In genomic region chr6:6546318-6547110, GRCh38 we compare ENCODE assay signal across 9 cellular contexts. TPM values are rescaled to one million over a fixed set of nuclear protein-coding genes. Genes with fewer than 3 reads are reported as not detected.
DNase-seq lines count a peak whose midpoint lies in the region; ATAC-seq and TF ChIP-seq lines count a peak whose summit lies in the region.
"Had no signal": no experiment of that assay in that cellular context is flagged by ENCODE, and none has a peak within 500 bp of the region (broad histone marks: within the 10 kb centered on the region; RNA-seq: fewer than 3 reads in every experiment).

No MANE protein-coding gene starts in this region.

- POLR2A ChIA-PET in activated B cell treated with CpG ODN at 0.5 μM for 24 hours (lab: Charles Lee), result interaction anchor here (0.6 to 1.8 kb wide), 7 partner anchors 40 to 538 kb away, joined by 3 to 7 read pairs (median 4); partner anchors contain the start of gene LY86

- ATAC-seq in HG03575 (IDR thresholded peaks at IDR 0.05; ENCODE audit: extremely low read depth, insufficient number of reproducible peaks, low FRiP score, unreplicated experiment) (peak; percentile 10), activated B cell treated with CpG ODN at 0.5 μM for 24 hours (ENCODE audit: low read depth) (peak; percentile 51), memory B cell (ENCODE audit: low read depth) (peak; percentile 53)

- H3K4me1 ChIP-seq in ectodermal cell (ENCODE audit: control insufficient read depth, insufficient read depth, low read length), result no peaks in the 10 kb centered on the region

- H3K27me3 Mint-ChIP-seq in activated B cell treated with CpG ODN at 0.5 μM for 24 hours (peaks cover 32% of the 10 kb centered on the region), memory B cell (peaks cover 16% of the 10 kb centered on the region)

- intact Hi-C loops in activated B cell treated with CpG ODN at 0.5 μM for 24 hours (cut with micrococcal nuclease), result loop anchor here (1.0 to 2.0 kb wide), 11 partner anchors 52 to 1403 kb away; no protein-coding TSS in a partner anchor

- CTCF ChIA-PET in activated B cell treated with CpG ODN at 0.5 μM for 24 hours (lab: Charles Lee), result interaction anchor here (0.5 to 4.5 kb wide), 24 partner anchors 9 to 1403 kb away, joined by 3 to 110 read pairs (median 5); partner anchors contain the start of gene LY86

- H3K9me3 Mint-ChIP-seq in activated B cell treated with CpG ODN at 0.5 μM for 24 hours (peaks cover 3% of the 10 kb centered on the region), memory B cell (peaks cover 6% of the 10 kb centered on the region)

- WGBS in ectodermal cell, 2 experiments, result 1% methylated on average over 64 of the region's 64 CpGs

- H3K27me3 ChIP-seq in ectodermal cell (ENCODE audit: control insufficient read depth, insufficient read depth, low read length, poor library complexity, severe bottlenecking), result peaks cover 21% of the 10 kb centered on the region

- H3K4me3 ChIP-seq in ectodermal cell (ENCODE audit: insufficient read depth, low read depth, low read length), result peak overlapping the region; percentile 51

- H3K4me1 Mint-ChIP-seq in activated B cell treated with CpG ODN at 0.5 μM for 24 hours (peaks cover 11% of the 10 kb centered on the region), memory B cell (peaks cover 9% of the 10 kb centered on the region)

- H3K27ac ChIP-seq in ectodermal cell (ENCODE audit: insufficient read depth, low read depth, low read length, poor library complexity, severe bottlenecking) (no peak overlapping the region), temporal lobe (ENCODE audit: low read depth, low read length) (peak overlapping the region; percentile 50)

- H3K36me3 ChIP-seq in ectodermal cell (ENCODE audit: control insufficient read depth, insufficient read depth, low read length), result no peaks in the 10 kb centered on the region

- no peaks in the 10 kb centered on the region for H3K9me3 ChIP-seq in ectodermal cell (ENCODE audit: control insufficient read depth, low read length)

- H3K36me3 Mint-ChIP-seq in activated B cell treated with CpG ODN at 0.5 μM for 24 hours (ENCODE audit: low read depth) (no peaks in the 10 kb centered on the region), memory B cell (peaks cover 9% of the 10 kb centered on the region)

- TF ChIP-seq CTCF in GM20000 (IDR thresholded peaks at IDR 0.05; ENCODE audit: extremely low read depth, missing control alignments) (no peak), activated B cell treated with CpG ODN at 0.5 μM for 24 hours (IDR thresholded peaks at IDR 0.05) (no peak)

- DNase-seq in DMS 273 (lab: John Stamatoyannopoulos, UW; ENCODE audit: unreplicated experiment), result peak; percentile 91
- DNase-seq in GM20000 (ENCODE audit: low spot score), result peak; percentile 64
- peak; percentile 46 for DNase-seq in activated B cell treated with CpG ODN at 0.5 μM for 24 hours
- peak; percentile 12 to 54 for DNase-seq in memory B cell (ENCODE audit: low spot score in 2 of 2)
- no peak for DNase-seq in NCI-H1048 (lab: John Stamatoyannopoulos, UW)

- H3K27ac Mint-ChIP-seq in activated B cell treated with CpG ODN at 0.5 μM for 24 hours, result no peak overlapping the region
- no peak overlapping the region for H3K27ac Mint-ChIP-seq in memory B cell

- H3K4me3 Mint-ChIP-seq in activated B cell treated with CpG ODN at 0.5 μM for 24 hours, result peak overlapping the region; percentile 78
- H3K4me3 Mint-ChIP-seq in memory B cell, result peak overlapping the region; percentile 82

RNA-seq across cellular contexts. Expression of gene LY86, which starts 42.0 kb away (rescaled TPM):
- 57.6 and 58.1 TPM in 2 replicates for total RNA-seq in activated B cell treated with CpG ODN at 0.5 μM for 24 hours
- not detected for polyA plus RNA-seq in ectodermal cell (2013, experiment 1 of 4)
- polyA plus RNA-seq in ectodermal cell (2013, experiment 2 of 4), result not detected
- not detected for polyA plus RNA-seq in ectodermal cell (2013, experiment 3 of 4)
- not detected for polyA plus RNA-seq in ectodermal cell (2013, experiment 4 of 4)
- total RNA-seq in temporal lobe, result 2.0 TPM
- total RNA-seq: NCI-H460 had no signal

Comparison
In these comparisons a context has a peak if more than half of its experiments do, and no peak if none do; other contexts are left out.
1. RNA of gene LY86, which starts 42.0 kb away (total RNA-seq): 57.6 to 58.1 TPM in activated B cell treated with CpG ODN at 0.5 μM for 24 hours; 2.0 TPM in temporal lobe (single experiment); every median in the first group is over 10 times any median in the second.
2. Peak in every context shown above with its lines, with median percentiles within 50 percentile points of each other: ATAC-seq.